Comparison of ENCODE assay signal across 19 cellular contexts in the genomic region with DNA sequence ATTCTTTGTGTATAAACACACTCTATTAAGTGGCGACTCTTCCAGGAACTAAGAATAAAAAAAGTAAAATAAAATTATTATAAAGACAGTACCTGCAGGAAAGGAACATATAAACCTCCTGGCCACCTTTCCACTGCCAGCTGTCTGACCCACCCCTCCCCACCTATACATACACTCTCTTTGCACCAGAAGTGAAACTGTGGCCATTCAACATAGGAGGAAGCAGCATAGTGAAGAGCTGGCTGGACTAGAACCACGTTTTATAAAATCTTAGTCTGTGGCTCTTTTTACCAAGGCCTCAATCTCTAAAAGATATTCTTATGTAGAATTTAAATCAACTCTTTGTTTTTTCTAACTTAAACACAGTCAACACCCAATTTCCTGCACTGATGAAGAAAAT.
A peak's percentile ranks its signal among the peaks of the same experiment; 100 is the strongest.
DNase-seq lines count a peak whose midpoint lies in the region; ATAC-seq lines count a peak whose summit lies in the region.
"Had no signal": no experiment of that assay in that cellular context is flagged by ENCODE, and none has a peak within 500 bp of the region (broad histone marks: within the 10 kb centered on the region; RNA-seq: fewer than 3 reads in every experiment).

No MANE protein-coding gene starts in this region.

- no peaks in the 10 kb centered on the region for H3K27me3 ChIP-seq in mesendoderm (ENCODE audit: insufficient read depth, low read length, poor library complexity)
- H3K27me3 ChIP-seq: BLaER1 treated with 17β-estradiol and CSF1 and Interleukin-3, amounts not matched to agents 10 nM and 100 nM had no signal

- no peak overlapping the region for H2AK5ac ChIP-seq in mesendoderm (ENCODE audit: low read length)

- no peak overlapping the region for H3K56ac ChIP-seq in mesendoderm (ENCODE audit: low read length)

- no peak for DNase-seq in mesendoderm
- DNase-seq in cardiac septum (ENCODE audit: low spot score) = no peak
- DNase-seq: CD8-positive, alpha-beta memory T cell; COR-L47; DMS 273 treated with DMSO at 0.1 percent for 48 hours; DMS53; DND-41; EL; GOT3; H7; IMR-90 had no signal

- no CpG with 5 or more reads among the region's 2 CpGs for WGBS in mesendoderm (ENCODE audit: extremely low coverage, insufficient coverage, low lambda C conversion rate)

- intact Hi-C loops in cardiac septum (cut with DNase I) = no loop called here

- H3K23ac ChIP-seq in mesendoderm (ENCODE audit: low read length) = no peak overlapping the region

- peak overlapping the region; percentile 94 for H3K4ac ChIP-seq in mesendoderm (ENCODE audit: low read depth, low read length)

- H2BK15ac ChIP-seq in mesendoderm (replicated peaks; ENCODE audit: low read depth) = peak overlapping the region; percentile 78

- H3K18ac ChIP-seq in mesendoderm (ENCODE audit: low read length) = peak overlapping the region; percentile 92

- ATAC-seq in GM18867 (IDR thresholded peaks at IDR 0.05; ENCODE audit: unreplicated experiment) = peak; percentile 51
- peak; percentile 47 for ATAC-seq in HG02852 (IDR thresholded peaks at IDR 0.05; ENCODE audit: unreplicated experiment)
- ATAC-seq in HG03354 (IDR thresholded peaks at IDR 0.05; ENCODE audit: poor library complexity, severe bottlenecking, unreplicated experiment) = peak; percentile 24
- no peak for ATAC-seq in HG02840 (IDR thresholded peaks at IDR 0.05; ENCODE audit: low FRiP score, unreplicated experiment)
- ATAC-seq in HG03135 (IDR thresholded peaks at IDR 0.05; ENCODE audit: unreplicated experiment) = no peak
- ATAC-seq: HCT116, K562 had no signal

- no peak overlapping the region for H4K5ac ChIP-seq in mesendoderm (ENCODE audit: low read length)

- no peak overlapping the region for H3K27ac ChIP-seq in mesendoderm (ENCODE audit: low read depth, low read length)
- H3K27ac ChIP-seq: BLaER1 treated with 17β-estradiol and CSF1 and Interleukin-3, amounts not matched to agents 10 nM and 100 nM had no signal

- H2BK5ac ChIP-seq in mesendoderm (ENCODE audit: low read length) = no peak overlapping the region

- H3K79me1 ChIP-seq in mesendoderm (ENCODE audit: low read length) = no peaks in the 10 kb centered on the region

- H3K4me2 ChIP-seq in mesendoderm (ENCODE audit: low read length) = no peak overlapping the region
- H3K4me2 ChIP-seq: BLaER1 treated with 17β-estradiol and CSF1 and Interleukin-3, amounts not matched to agents 10 nM and 100 nM had no signal

- peaks cover 5% of the 10 kb centered on the region for H3K4me1 ChIP-seq in mesendoderm (ENCODE audit: control insufficient read depth, low read depth, low read length)

- no peaks in the 10 kb centered on the region for H3K79me2 ChIP-seq in mesendoderm (ENCODE audit: control insufficient read depth, insufficient read depth, low read length)

- H3K9ac ChIP-seq in mesendoderm (ENCODE audit: low read length) = no peak overlapping the region
- H3K9ac ChIP-seq: BLaER1 treated with 17β-estradiol and CSF1 and Interleukin-3, amounts not matched to agents 10 nM and 100 nM had no signal

- no peak overlapping the region for H4K8ac ChIP-seq in mesendoderm (ENCODE audit: low read depth, low read length)

- no peaks in the 10 kb centered on the region for H3K36me3 ChIP-seq in mesendoderm (ENCODE audit: control insufficient read depth, insufficient read depth, low read length)
- H3K36me3 ChIP-seq: BLaER1 treated with 17β-estradiol and CSF1 and Interleukin-3, amounts not matched to agents 10 nM and 100 nM had no signal

- no peak overlapping the region for H2BK120ac ChIP-seq in mesendoderm (ENCODE audit: low read depth, low read length)

- H3K4me3 ChIP-seq in mesendoderm (ENCODE audit: low read length) = no peak overlapping the region
- H3K4me3 ChIP-seq: BLaER1 treated with 17β-estradiol and CSF1 and Interleukin-3, amounts not matched to agents 10 nM and 100 nM; K562 had no signal

Comparison
In these comparisons a context has a peak if more than half of its experiments do, and no peak if none do; other contexts are left out.
1. ATAC-seq: peak in GM18867 (single experiment), HG02852 (single experiment) and HG03354 (single experiment); none in HG02840 (single experiment) and HG03135 (single experiment).